1 cellular context compared by ENCODE assay signal in genomic region chr1:48756704-48757316, GRCh38.
TF ChIP-seq lines count a peak whose summit lies in the region.

No MANE protein-coding gene starts in this region.

TF ChIP-seq in GM23338, 12 proteins besides CTCF, POLR2A, EP300 and RAD21:
- TF ChIP-seq ETS1 (IDR thresholded peaks at IDR 0.05) (no peak), EZH2 (IDR thresholded peaks at IDR 0.05; ENCODE audit: low read depth, unreplicated experiment) (no peak), ZNF331 (CRISPR knock-in tag; IDR thresholded peaks at IDR 0.05; ENCODE audit: low read depth) (no peak), POLR2AphosphoS5 (IDR thresholded peaks at IDR 0.05; ENCODE audit: low read depth) (no peak), JUNB (IDR thresholded peaks at IDR 0.05; ENCODE audit: unreplicated experiment) (no peak), REST (IDR thresholded peaks at IDR 0.05; ENCODE audit: unreplicated experiment) (no peak), EZH2phosphoT487 (IDR thresholded peaks at IDR 0.05; ENCODE audit: unreplicated experiment) (no peak), NANOG (IDR thresholded peaks at IDR 0.05; ENCODE audit: borderline replicate concordance) (no peak), ZNF114 (CRISPR knock-in tag; IDR thresholded peaks at IDR 0.05) (no peak), CREB1 (CRISPR knock-in tag; IDR thresholded peaks at IDR 0.05; ENCODE audit: low read depth) (no peak), ZNF462 (CRISPR knock-in tag; IDR thresholded peaks at IDR 0.05) (no peak), STAT1 (IDR thresholded peaks at IDR 0.05; ENCODE audit: unreplicated experiment) (no peak)
